ENCODE assay signal across 8 cellular contexts in the genomic region with DNA sequence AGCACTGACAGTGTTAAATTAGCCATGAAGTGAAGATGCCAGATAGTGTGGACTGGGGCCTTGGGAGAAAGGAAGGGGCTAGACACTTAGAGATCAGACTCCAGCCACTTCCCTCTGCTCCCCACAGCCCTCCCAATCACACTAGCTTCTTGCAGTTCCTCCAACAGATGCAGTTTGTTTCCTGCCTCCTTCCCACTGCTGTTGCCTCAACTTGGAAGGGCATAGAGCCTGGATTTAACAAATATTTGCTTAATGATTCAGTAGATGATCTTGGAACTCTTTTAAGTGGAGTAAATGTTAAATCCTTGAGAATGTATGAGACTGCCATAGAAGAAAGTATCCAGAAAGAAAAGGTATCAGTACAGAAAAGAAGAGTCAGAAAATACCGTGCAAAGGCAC. TPM values are rescaled to one million over a fixed set of nuclear protein-coding genes. Genes with fewer than 3 reads are reported as not detected.
DNase-seq lines count a peak whose midpoint lies in the region; ATAC-seq, FAIRE-seq and TF ChIP-seq lines count a peak whose summit lies in the region.

No MANE protein-coding gene starts in this region.

- intact Hi-C loops in activated CD4-positive, alpha-beta T cell treated with anti-CD3 and anti-CD28 coated beads for 36 hours (cut with DNase I, micrococcal nuclease), result loop anchor here (2.0 to 5.0 kb wide), 8 partner anchors 233 to 1457 kb away; partner anchors contain the start of genes NOP58 (in 1 of the 2), STRADB (in 1 of the 2), TMEM237 (in 1 of the 2) and TRAK2 (in 1 of the 2)
- intact Hi-C loops in activated CD8-positive, alpha-beta T cell treated with anti-CD3 and anti-CD28 coated beads for 36 hours (cut with micrococcal nuclease), result no loop called here

- peaks cover 6% of the 10 kb centered on the region for H3K36me3 ChIP-seq in iPS-15b (ENCODE audit: control insufficient read depth, insufficient read depth, low read length)

- ATAC-seq in activated CD4-positive, alpha-beta T cell treated with anti-CD3 and anti-CD28 coated beads for 36 hours, result no peak
- no peak for ATAC-seq in activated CD8-positive, alpha-beta T cell treated with anti-CD3 and anti-CD28 coated beads for 36 hours
- ATAC-seq in stimulated activated naive CD8-positive, alpha-beta T cell treated with anti-CD3 and anti-CD28 coated beads, Interleukin-15, amount 100 ng/mL, for 72 hours, result no peak

- POLR2A ChIA-PET in activated CD4-positive, alpha-beta T cell treated with anti-CD3 and anti-CD28 coated beads for 36 hours (lab: Charles Lee), result interaction anchor here (1.2 to 1.4 kb wide), 2 partner anchors 45 to 97 kb away, joined by 4 read pairs; no protein-coding TSS in a partner anchor
- POLR2A ChIA-PET in activated CD8-positive, alpha-beta T cell treated with anti-CD3 and anti-CD28 coated beads for 36 hours (lab: Charles Lee), result interaction anchor here (1.0 to 2.3 kb wide), 6 partner anchors 10 to 284 kb away, joined by 3 to 14 read pairs (median 4); partner anchors contain the start of gene SGO2

- H3K4me3 Mint-ChIP-seq in activated CD4-positive, alpha-beta T cell treated with anti-CD3 and anti-CD28 coated beads for 36 hours, result peak overlapping the region; percentile 87
- peak overlapping the region; percentile 99 for H3K4me3 Mint-ChIP-seq in activated CD8-positive, alpha-beta T cell treated with anti-CD3 and anti-CD28 coated beads for 36 hours
- peak overlapping the region; percentile 91 to 96 for H3K4me3 Mint-ChIP-seq in stimulated activated naive CD8-positive, alpha-beta T cell treated with anti-CD3 and anti-CD28 coated beads, Interleukin-15, amount 100 ng/mL, for 72 hours

- peaks cover 5% of the 10 kb centered on the region for H3K4me1 ChIP-seq in iPS-15b (ENCODE audit: control insufficient read depth, insufficient read depth, low read length)

- H3K36me3 Mint-ChIP-seq in activated CD4-positive, alpha-beta T cell treated with anti-CD3 and anti-CD28 coated beads for 36 hours (ENCODE audit: low read depth), result peaks cover 28% of the 10 kb centered on the region
- peaks cover 26% of the 10 kb centered on the region for H3K36me3 Mint-ChIP-seq in activated CD8-positive, alpha-beta T cell treated with anti-CD3 and anti-CD28 coated beads for 36 hours (ENCODE audit: low read depth)

- H3K4me1 Mint-ChIP-seq in activated CD4-positive, alpha-beta T cell treated with anti-CD3 and anti-CD28 coated beads for 36 hours, result peaks cover 32% of the 10 kb centered on the region
- H3K4me1 Mint-ChIP-seq in activated CD8-positive, alpha-beta T cell treated with anti-CD3 and anti-CD28 coated beads for 36 hours (ENCODE audit: low read depth), result peaks cover 30% of the 10 kb centered on the region
- H3K4me1 Mint-ChIP-seq in stimulated activated naive CD8-positive, alpha-beta T cell treated with anti-CD3 and anti-CD28 coated beads, Interleukin-15, amount 100 ng/mL, for 72 hours, result peaks cover 44% of the 10 kb centered on the region

- no peak overlapping the region for H3K9ac ChIP-seq in iPS-15b (ENCODE audit: low read depth, low read length)

- peak overlapping the region; percentile 80 for H3K27ac Mint-ChIP-seq in activated CD4-positive, alpha-beta T cell treated with anti-CD3 and anti-CD28 coated beads for 36 hours
- peak overlapping the region; percentile 99 for H3K27ac Mint-ChIP-seq in activated CD8-positive, alpha-beta T cell treated with anti-CD3 and anti-CD28 coated beads for 36 hours
- peak overlapping the region in 1 of 2 donors; percentile 40 for H3K27ac Mint-ChIP-seq in stimulated activated naive CD8-positive, alpha-beta T cell treated with anti-CD3 and anti-CD28 coated beads, Interleukin-15, amount 100 ng/mL, for 72 hours

- H3K9me3 ChIP-seq in iPS-15b (ENCODE audit: control insufficient read depth, insufficient read depth, low read length), result no peaks in the 10 kb centered on the region

- no peak for FAIRE-seq in HTR-8/SVneo (lab: Jason Lieb, UNC)

- H3K27me3 Mint-ChIP-seq in activated CD4-positive, alpha-beta T cell treated with anti-CD3 and anti-CD28 coated beads for 36 hours, result no peaks in the 10 kb centered on the region
- H3K27me3 Mint-ChIP-seq in activated CD8-positive, alpha-beta T cell treated with anti-CD3 and anti-CD28 coated beads for 36 hours, result no peaks in the 10 kb centered on the region
- H3K27me3 Mint-ChIP-seq in stimulated activated naive CD8-positive, alpha-beta T cell treated with anti-CD3 and anti-CD28 coated beads, Interleukin-15, amount 100 ng/mL, for 72 hours, result no peaks in the 10 kb centered on the region

- no peak for TF ChIP-seq CTCF in activated CD8-positive, alpha-beta T cell treated with anti-CD3 and anti-CD28 coated beads for 36 hours (IDR thresholded peaks at IDR 0.05)

- H3K27ac ChIP-seq in caudate nucleus (ENCODE audit: low read depth, low read length), result no peak overlapping the region

- no peaks in the 10 kb centered on the region for H3K9me3 Mint-ChIP-seq in activated CD4-positive, alpha-beta T cell treated with anti-CD3 and anti-CD28 coated beads for 36 hours (ENCODE audit: low read depth)
- H3K9me3 Mint-ChIP-seq in activated CD8-positive, alpha-beta T cell treated with anti-CD3 and anti-CD28 coated beads for 36 hours, result no peaks in the 10 kb centered on the region
- no peaks in the 10 kb centered on the region for H3K9me3 Mint-ChIP-seq in stimulated activated naive CD8-positive, alpha-beta T cell treated with anti-CD3 and anti-CD28 coated beads, Interleukin-15, amount 100 ng/mL, for 72 hours

- H3K27me3 ChIP-seq in iPS-15b (ENCODE audit: control insufficient read depth, insufficient read depth, low read length), result no peaks in the 10 kb centered on the region

- H3K4me3 ChIP-seq in iPS-15b (ENCODE audit: low read depth, low read length), result peak overlapping the region; percentile 51

- CTCF ChIA-PET in activated CD4-positive, alpha-beta T cell treated with anti-CD3 and anti-CD28 coated beads for 36 hours (lab: Charles Lee), result interaction anchor here (0.6 to 1.0 kb wide), 3 partner anchors 45 to 60 kb away, joined by 3 to 4 read pairs (median 3); no protein-coding TSS in a partner anchor
- CTCF ChIA-PET in activated CD8-positive, alpha-beta T cell treated with anti-CD3 and anti-CD28 coated beads for 36 hours (lab: Charles Lee), result interaction anchor here (0.9 to 1.2 kb wide), 2 partner anchors 22 to 98 kb away, joined by 3 to 7 read pairs; no protein-coding TSS in a partner anchor

- no peak for DNase-seq in activated CD4-positive, alpha-beta T cell treated with anti-CD3 and anti-CD28 coated beads for 36 hours
- DNase-seq in activated CD4-positive, alpha-beta T cell treated with anti-CD3 and anti-CD28 coated beads, Interleukin-2, amount 50 U/mL, for 48 hours, result no peak
- DNase-seq in activated CD8-positive, alpha-beta T cell treated with anti-CD3 and anti-CD28 coated beads for 36 hours, result no peak
- DNase-seq in stimulated activated naive CD8-positive, alpha-beta T cell treated with anti-CD3 and anti-CD28 coated beads, Interleukin-15, amount 100 ng/mL, for 72 hours, result no peak
- DNase-seq in NCI-H748 treated with DMSO at 0.1 percent for 48 hours (lab: John Stamatoyannopoulos, UW), result no peak
- no peak for DNase-seq in HTR-8/SVneo (ENCODE audit: insufficient read length, low spot score)
- no peak for DNase-seq in caudate nucleus (lab: John Stamatoyannopoulos, UW)

RNA-seq across cellular contexts. Expression of gene BZW1, which starts 1.5 kb away (rescaled TPM):
- 100 to 1,000 TPM; 413 to 474 TPM for total RNA-seq in activated CD4-positive, alpha-beta T cell treated with anti-CD3 and anti-CD28 coated beads for 36 hours
- total RNA-seq in activated CD8-positive, alpha-beta T cell treated with anti-CD3 and anti-CD28 coated beads for 36 hours, result 100 to 1,000 TPM; 423 to 442 TPM

RNA-seq across cellular contexts. Expression of gene CLK1, which starts 54.2 kb away (rescaled TPM):
- total RNA-seq in activated CD4-positive, alpha-beta T cell treated with anti-CD3 and anti-CD28 coated beads for 36 hours, result 10 to 100 TPM; 86.4 to 99.3 TPM
- 100 to 1,000 TPM; 121 to 122 TPM for total RNA-seq in activated CD8-positive, alpha-beta T cell treated with anti-CD3 and anti-CD28 coated beads for 36 hours
